ENCODE assay signal across 26 cellular contexts in the genomic region with DNA sequence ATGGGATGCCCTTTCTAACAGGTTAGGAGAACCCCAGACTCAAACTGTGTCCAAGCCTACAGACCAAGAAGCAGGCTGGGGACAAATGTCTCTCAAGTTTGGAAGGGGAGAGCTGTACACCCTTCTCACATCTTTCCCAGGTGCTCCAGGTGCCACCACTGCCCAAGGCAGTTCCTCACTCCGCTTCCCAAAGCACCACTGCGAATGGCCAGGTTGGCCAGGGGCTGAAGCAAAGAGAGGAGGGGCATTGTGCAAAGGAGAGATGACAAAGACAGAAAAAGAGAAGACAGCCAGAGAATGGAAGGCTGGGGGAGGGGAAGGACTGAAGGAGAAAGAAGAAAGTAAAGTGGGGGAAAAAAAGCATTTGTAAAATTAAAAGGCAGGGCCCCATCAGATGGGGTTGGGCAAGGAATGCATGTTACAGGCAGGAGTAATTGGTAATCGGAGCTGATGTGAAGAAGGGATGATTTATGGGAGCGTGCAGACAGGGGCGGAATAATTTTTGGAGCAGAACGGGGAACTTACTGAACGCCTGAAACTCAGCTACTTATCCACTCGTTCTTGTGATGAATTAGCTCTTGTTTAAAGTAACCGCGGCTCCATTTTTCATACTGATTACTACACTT.
DNase-seq lines count a peak whose midpoint lies in the region; ATAC-seq and TF ChIP-seq lines count a peak whose summit lies in the region.
"Had no signal": no experiment of that assay in that cellular context is flagged by ENCODE, and none has a peak within 500 bp of the region (broad histone marks: within the 10 kb centered on the region; RNA-seq: fewer than 3 reads in every experiment).

No MANE protein-coding gene starts in this region.

- H2BK12ac ChIP-seq in H9 (ENCODE audit: insufficient read length, low read depth, low read length), result no peak overlapping the region

- no peak overlapping the region for H3K4ac ChIP-seq in H9 (ENCODE audit: low read depth, low read length)

- H3K23ac ChIP-seq in H9 (ENCODE audit: insufficient read length, low read depth, low read length), result no peak overlapping the region

- no peaks in the 10 kb centered on the region for H3K9me3 ChIP-seq in A673 (ENCODE audit: low read depth, low read length, poor library complexity, severe bottlenecking)
- H3K9me3 ChIP-seq in H9 (ENCODE audit: control insufficient read depth, low read depth, low read length), result no peaks in the 10 kb centered on the region
- H3K9me3 ChIP-seq: heart right ventricle, right atrium auricular region, spleen, vagina had no signal

- H2BK120ac ChIP-seq in H9 (ENCODE audit: low read depth, low read length, poor library complexity, severe bottlenecking), result no peak overlapping the region

- peak overlapping the region; percentile 72 for H2AFZ ChIP-seq in H9 (ENCODE audit: low read length)

- no peaks in the 10 kb centered on the region for H3K79me2 ChIP-seq in H9 (ENCODE audit: insufficient read depth, low read length)

- H3K27ac Mint-ChIP-seq in H9, result no peak overlapping the region
- H3K27ac Mint-ChIP-seq: stimulated activated memory B cell treated with anti-CD40 and anti-IgM and Interleukin-4, amounts not matched to agents 10 μg/mL and 1 μg/mL and 100 μg/mL, for 72 hours; T-helper 17 cell had no signal

- H4K20me1 ChIP-seq in H9 (ENCODE audit: control insufficient read depth, insufficient read depth, insufficient read length), result no peaks in the 10 kb centered on the region

- no peak overlapping the region for H2AK5ac ChIP-seq in H9 (ENCODE audit: insufficient read length, low read length)

- no peak overlapping the region for H3K9ac ChIP-seq in H9 (ENCODE audit: extremely low read depth, insufficient read length, low read length)

- no peaks in the 10 kb centered on the region for H3K9me3 Mint-ChIP-seq in H9
- H3K9me3 Mint-ChIP-seq: activated T-cell treated with anti-CD3 and anti-CD28 coated beads, Interleukin-2, amount 50 U/mL, for 4 hours; stimulated activated memory B cell treated with anti-CD40 and anti-IgM and Interleukin-4, amounts not matched to agents 10 μg/mL and 1 μg/mL and 100 μg/mL, for 72 hours had no signal

- H3K14ac ChIP-seq in H9 (ENCODE audit: insufficient read depth, low read length), result no peak overlapping the region; the same call in 1 of the 2 replicates

- H4K8ac ChIP-seq in H9 (replicated peaks; ENCODE audit: insufficient read length, low read depth, low read length), result no peak overlapping the region

- H4K91ac ChIP-seq in H9 (ENCODE audit: insufficient read length, low read depth, low read length), result no peak overlapping the region

- H3K23me2 ChIP-seq in H9 (ENCODE audit: insufficient read length, low read depth, low read length, poor library complexity, severe bottlenecking), result no peaks in the 10 kb centered on the region

- H2BK5ac ChIP-seq in H9 (ENCODE audit: insufficient read length, low read length), result no peak overlapping the region

- intact Hi-C loops in A673 (cut with micrococcal nuclease; ENCODE audit: unreplicated experiment), result no loop called here

- no peaks in the 10 kb centered on the region for H3K79me1 ChIP-seq in H9 (ENCODE audit: insufficient read depth, low read depth, low read length, poor library complexity, severe bottlenecking)

- H3K27me3 Mint-ChIP-seq in H9 (ENCODE audit: low read depth), result no peaks in the 10 kb centered on the region

- no peak overlapping the region for H3K4me3 Mint-ChIP-seq in H9
- H3K4me3 Mint-ChIP-seq: activated T-cell treated with anti-CD3 and anti-CD28 coated beads, Interleukin-2, amount 50 U/mL, for 4 hours; stimulated activated memory B cell treated with anti-CD40 and anti-IgM and Interleukin-4, amounts not matched to agents 10 μg/mL and 1 μg/mL and 100 μg/mL, for 72 hours; T-helper 17 cell had no signal

- H3K4me1 ChIP-seq in A673 (ENCODE audit: insufficient read depth, low read length, poor library complexity, severe bottlenecking) (peaks cover 53% of the 10 kb centered on the region), H9 (ENCODE audit: insufficient read depth, low read length) (peaks cover 4% of the 10 kb centered on the region; the same call in 1 of the 2 replicates)
- H3K4me1 ChIP-seq: heart right ventricle, right atrium auricular region had no signal

- CTCF ChIA-PET in A673 (lab: Charles Lee), result no interaction called here

- TF ChIP-seq CTCF in A673 (conservative IDR thresholded peaks at IDR 0.05; ENCODE audit: low read depth, low read length) (no peak), H9 (conservative IDR thresholded peaks at IDR 0.05) (no peak)

- H3K27ac ChIP-seq in A673 (ENCODE audit: low read depth, low read length, poor library complexity, severe bottlenecking) (peak overlapping the region; percentile 64), H9 (ENCODE audit: insufficient read length, low read depth, low read length) (no peak overlapping the region)
- H3K27ac ChIP-seq: brain microvascular endothelial cell, heart right ventricle, right atrium auricular region, spleen, vagina had no signal

- WGBS in H9 (ENCODE audit: extremely low coverage, insufficient read length, low lambda C conversion rate), result no CpG with 5 or more reads among the region's 10 CpGs

- POLR2A ChIA-PET in A673 (lab: Charles Lee; ENCODE audit: low non-redundant PET), result no interaction called here

- H3T11ph ChIP-seq in H9 (ENCODE audit: low read length), result no peak overlapping the region

- H3K18ac ChIP-seq in H9 (ENCODE audit: insufficient read length, low read depth, low read length), result no peak overlapping the region

- no peak overlapping the region for H3K4me2 ChIP-seq in H9 (ENCODE audit: insufficient read depth, insufficient read length, low read length)

- no peak overlapping the region for H4K5ac ChIP-seq in H9 (ENCODE audit: insufficient read length, low read depth, low read length)

- peak overlapping the region; percentile 5 for H3K4me3 ChIP-seq in A673 (ENCODE audit: low read depth, low read length, poor library complexity, severe bottlenecking)
- H3K4me3 ChIP-seq: heart right ventricle, right atrium auricular region, spleen, vagina had no signal

- H2BK15ac ChIP-seq in H9 (ENCODE audit: low read depth, low read length), result no peak overlapping the region

- no peaks in the 10 kb centered on the region for H3K36me3 ChIP-seq in A673 (ENCODE audit: insufficient read depth, low read length, poor library complexity, severe bottlenecking)
- H3K36me3 ChIP-seq: brain microvascular endothelial cell, heart right ventricle, right atrium auricular region, spleen, vagina had no signal

- H3K4me1 Mint-ChIP-seq in H9, result peaks cover 21 to 30% of the 10 kb centered on the region in 2 experiments
- H3K4me1 Mint-ChIP-seq: stimulated activated memory B cell treated with anti-CD40 and anti-IgM and Interleukin-4, amounts not matched to agents 10 μg/mL and 1 μg/mL and 100 μg/mL, for 72 hours had no signal

- H3K36me3 Mint-ChIP-seq in H9 (ENCODE audit: insufficient read depth in 1 of 3, low read depth in 3 of 3), result no peaks in the 10 kb centered on the region
- H3K36me3 Mint-ChIP-seq: stimulated activated memory B cell treated with anti-CD40 and anti-IgM and Interleukin-4, amounts not matched to agents 10 μg/mL and 1 μg/mL and 100 μg/mL, for 72 hours had no signal

- ATAC-seq in GM19395 (IDR thresholded peaks at IDR 0.05; ENCODE audit: unreplicated experiment), result no peak
- ATAC-seq in GM21381 (IDR thresholded peaks at IDR 0.05; ENCODE audit: unreplicated experiment), result no peak
- ATAC-seq: activated T-cell treated with anti-CD3 and anti-CD28 coated beads, Interleukin-2, amount 50 U/mL, for 4 hours; heart right ventricle; left colon; naive thymus-derived CD4-positive, alpha-beta T cell; stimulated activated memory B cell treated with anti-CD40 and anti-IgM and Interleukin-4, amounts not matched to agents 10 μg/mL and 1 μg/mL and 100 μg/mL, for 72 hours; T-helper 17 cell had no signal

- H3K27me3 ChIP-seq in A673 (replicated peaks; ENCODE audit: insufficient read depth, low read depth, low read length, poor library complexity), result no peaks in the 10 kb centered on the region
- no peaks in the 10 kb centered on the region for H3K27me3 ChIP-seq in H9 (ENCODE audit: insufficient read depth, low read length)
- H3K27me3 ChIP-seq: brain microvascular endothelial cell, heart right ventricle, right atrium auricular region, vagina had no signal

- no TSS peak for BruUV-seq in A673 (replicated peaks; lab: Mats Ljungman, UMichigan)

- DNase-seq in A673 (ENCODE audit: low spot score) (peak; percentile 79), H9 (no peak), NCI-H526 treated with DMSO at 0.1 percent for 48 hours (lab: John Stamatoyannopoulos, UW) (peak; percentile 9), mesenteric fat pad (ENCODE audit: low spot score) (peak; percentile 55), NCI-H2107 treated with DMSO at 0.1 percent for 48 hours (lab: John Stamatoyannopoulos, UW; ENCODE audit: unreplicated experiment) (no peak), COLO829 (ENCODE audit: low spot score) (no peak)
- DNase-seq: activated CD4-positive, alpha-beta T cell treated with anti-CD3 and anti-CD28 coated beads for 48 hours; activated T-cell treated with anti-CD3 and anti-CD28 coated beads, Interleukin-2, amount 50 U/mL, for 4 hours; brain microvascular endothelial cell; C1 segment of cervical spinal cord; effector CD8-positive, alpha-beta T cell; erythroblast; foreskin fibroblast; heart right ventricle; left colon; mesendoderm; naive thymus-derived CD4-positive, alpha-beta T cell; NCI-H2029 treated with DMSO at 0.1 percent for 48 hours; spleen; stimulated activated CD4-positive, alpha-beta T cell treated with anti-CD3 and anti-CD28 coated beads, Interleukin-4, amount 100 ng/mL, for 1 hour; T-helper 17 cell had no signal

- no peak overlapping the region for H2BK20ac ChIP-seq in H9 (ENCODE audit: low read depth, low read length, poor library complexity, severe bottlenecking)

- H3K56ac ChIP-seq in H9 (ENCODE audit: insufficient read length, low read depth, low read length), result no peak overlapping the region

Comparison
In these comparisons a context has a peak if more than half of its experiments do, and no peak if none do; other contexts are left out.
1. DNase-seq: peak in A673 (single experiment), NCI-H526 treated with DMSO at 0.1 percent for 48 hours (single experiment) and mesenteric fat pad (single experiment); none in H9 (single experiment), NCI-H2107 treated with DMSO at 0.1 percent for 48 hours (single experiment) and COLO829 (single experiment).